In genomic region chr14:98227000-98227726, GRCh38 we compare ENCODE assay signal across 11 cellular contexts.
A peak's percentile ranks its signal among the peaks of the same experiment; 100 is the strongest.
DNase-seq lines count a peak whose midpoint lies in the region; ATAC-seq and TF ChIP-seq lines count a peak whose summit lies in the region.
"Had no signal": no experiment of that assay in that cellular context is flagged by ENCODE, and none has a peak within 500 bp of the region (broad histone marks: within the 10 kb centered on the region; RNA-seq: fewer than 3 reads in every experiment).

No MANE protein-coding gene starts in this region.

- peaks cover 0 to 2% of the 10 kb centered on the region in 2 donors for H3K9me3 Mint-ChIP-seq in activated T-cell treated with anti-CD3 and anti-CD28 coated beads, Interleukin-2, amount 50 U/mL, for 72 hours

- peaks cover 90% of the 10 kb centered on the region for H3K4me1 Mint-ChIP-seq in activated T-cell treated with anti-CD3 and anti-CD28 coated beads, Interleukin-2, amount 50 U/mL, for 72 hours (ENCODE audit: low read depth)

- H3K36me3 Mint-ChIP-seq in activated T-cell treated with anti-CD3 and anti-CD28 coated beads, Interleukin-2, amount 50 U/mL, for 72 hours (ENCODE audit: insufficient read depth in 2 of 2) = peaks cover 4 to 7% of the 10 kb centered on the region in 2 donors

- ATAC-seq in DND-41 (ENCODE audit: insufficient read depth, low read depth) = no peak
- ATAC-seq in HG03442 (IDR thresholded peaks at IDR 0.05; ENCODE audit: unreplicated experiment) = peak; percentile 45
- ATAC-seq in activated T-cell treated with anti-CD3 and anti-CD28 coated beads, Interleukin-2, amount 50 U/mL, for 72 hours (replicated peaks in 1 of 2) = peak; percentile 84 to 89

- no peaks in the 10 kb centered on the region for H4K20me1 ChIP-seq in DND-41 (ENCODE audit: insufficient read depth, low read length)

- H3K9ac ChIP-seq in DND-41 (ENCODE audit: low read depth, low read length) = no peak overlapping the region

- in situ Hi-C loops in G401 (cut with HindIII; ENCODE audit: low sequenced_read_pairs) = no loop called here

- H2AFZ ChIP-seq in DND-41 (ENCODE audit: low read depth, low read length) = peak overlapping the region; percentile 37
- H2AFZ ChIP-seq: hepatocyte had no signal

- H3K4me3 ChIP-seq in DND-41 (ENCODE audit: low read depth in 1 of 2, low read length in 2 of 2) = no peak overlapping the region
- H3K4me3 ChIP-seq: hepatocyte had no signal

- H3K79me2 ChIP-seq in DND-41 (ENCODE audit: insufficient read depth, low read length) = no peaks in the 10 kb centered on the region
- H3K79me2 ChIP-seq: hepatocyte had no signal

- H3K27ac ChIP-seq in DND-41 (ENCODE audit: low read length) = peak overlapping the region; percentile 48
- H3K27ac ChIP-seq: hepatocyte had no signal

- DNase-seq in DND-41 (no peak), GM03348 (ENCODE audit: low spot score) (no peak), AG08395 (ENCODE audit: low spot score) (no peak), G401 (ENCODE audit: low spot score) (no peak), NCI-H510A treated with DMSO at 0.1 percent for 48 hours (lab: John Stamatoyannopoulos, UW) (no peak)
- DNase-seq in activated T-cell treated with anti-CD3 and anti-CD28 coated beads, Interleukin-2, amount 50 U/mL, for 72 hours = peak; percentile 71 to 75
- peak; percentile 46 for DNase-seq in stimulated activated CD4-positive, alpha-beta T cell treated with anti-CD3 and anti-CD28 coated beads, Interleukin-12 subunit alpha, Interleukin-12 subunit beta, amount 100 ng/mL, for 4 hours
- DNase-seq: mesenchymal stem cell, NCI-H146 had no signal

- TF ChIP-seq CTCF in DND-41 (IDR thresholded peaks at IDR 0.05; ENCODE audit: borderline replicate concordance, extremely low read depth, low read length, poor library complexity, severe bottlenecking) = no peak

- H3K4me3 Mint-ChIP-seq in activated T-cell treated with anti-CD3 and anti-CD28 coated beads, Interleukin-2, amount 50 U/mL, for 72 hours = peak overlapping the region; percentile 79 to 82

- H3K36me3 ChIP-seq in DND-41 (ENCODE audit: insufficient read depth, low read length) = no peaks in the 10 kb centered on the region

- H3K4me2 ChIP-seq in DND-41 (ENCODE audit: insufficient read depth, low read length) = no peak overlapping the region
- H3K4me2 ChIP-seq: hepatocyte had no signal

- no peaks in the 10 kb centered on the region for H3K9me3 ChIP-seq in DND-41 (ENCODE audit: insufficient read depth, low read length, severe bottlenecking)

- peak overlapping the region; percentile 78 for H3K27ac Mint-ChIP-seq in activated T-cell treated with anti-CD3 and anti-CD28 coated beads, Interleukin-2, amount 50 U/mL, for 72 hours

- H3K27me3 Mint-ChIP-seq in activated T-cell treated with anti-CD3 and anti-CD28 coated beads, Interleukin-2, amount 50 U/mL, for 72 hours (ENCODE audit: low read depth) = no peaks in the 10 kb centered on the region

- no peaks in the 10 kb centered on the region for H3K27me3 ChIP-seq in DND-41 (ENCODE audit: insufficient read depth, low read length, poor library complexity)
- H3K27me3 ChIP-seq: hepatocyte had no signal

- peaks cover 72% of the 10 kb centered on the region for H3K4me1 ChIP-seq in DND-41 (ENCODE audit: insufficient read depth, low read length)

Comparison
In these comparisons a context has a peak if more than half of its experiments do, and no peak if none do; other contexts are left out.
1. DNase-seq: peak in activated T-cell treated with anti-CD3 and anti-CD28 coated beads, Interleukin-2, amount 50 U/mL, for 72 hours (2 of 2) and stimulated activated CD4-positive, alpha-beta T cell treated with anti-CD3 and anti-CD28 coated beads, Interleukin-12 subunit alpha, Interleukin-12 subunit beta, amount 100 ng/mL, for 4 hours (single experiment); none in DND-41 (single experiment), GM03348 (single experiment), AG08395 (single experiment), G401 (single experiment) and NCI-H510A treated with DMSO at 0.1 percent for 48 hours (single experiment).